21 cellular contexts compared by ENCODE assay signal in the genomic region with DNA sequence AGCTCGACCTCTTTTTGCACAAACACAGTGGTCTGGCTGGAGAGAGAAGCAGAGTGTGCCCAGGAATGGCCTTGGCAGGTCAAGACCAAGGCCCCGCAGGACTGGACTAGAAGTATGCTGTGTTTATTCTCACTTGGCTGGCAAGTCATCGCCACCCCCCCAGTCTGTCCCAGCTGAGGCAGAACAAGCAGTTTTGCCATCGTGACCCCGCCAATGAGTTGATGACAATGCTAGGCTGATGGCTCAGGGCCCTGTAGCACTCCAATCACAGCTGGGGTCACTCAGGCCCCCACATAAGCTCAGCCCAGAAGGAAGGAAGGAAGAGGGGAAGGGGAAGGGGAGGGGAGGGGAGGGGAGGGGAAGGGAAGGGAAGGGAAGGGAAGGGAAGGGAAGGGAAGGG.
"Had no signal": no experiment of that assay in that cellular context is flagged by ENCODE, and none has a peak within 500 bp of the region (broad histone marks: within the 10 kb centered on the region; RNA-seq: fewer than 3 reads in every experiment).

No MANE protein-coding gene starts in this region.

- H3K4me1 Mint-ChIP-seq: immature natural killer cell had no signal

- H3K27ac Mint-ChIP-seq: immature natural killer cell had no signal

- H3K4me3 Mint-ChIP-seq: immature natural killer cell had no signal

- DNase-seq: colonic mucosa; dermis blood vessel endothelial cell; dorsolateral prefrontal cortex; effector CD4-positive, alpha-beta T cell; effector memory CD4-positive, alpha-beta T cell; foreskin keratinocyte; heart left ventricle; hypothalamus; immature natural killer cell; left cardiac atrium; left lung; left ventricle myocardium superior; lower lobe of right lung; mesenchymal stem cell; midbrain had no signal

- ATAC-seq: foreskin keratinocyte, gastroesophageal sphincter, heart left ventricle, left cardiac atrium, left lung, left ventricle myocardium superior, lower lobe of right lung had no signal

- H3K36me3 Mint-ChIP-seq: immature natural killer cell had no signal

- H3K4me1 ChIP-seq: colonic mucosa, foreskin keratinocyte, left lung, lower lobe of right lung had no signal

- H3K4me3 ChIP-seq: colonic mucosa, dorsolateral prefrontal cortex, esophagus muscularis mucosa, gastroesophageal sphincter, heart left ventricle, hepatocyte, left lung, lower lobe of right lung had no signal

- H3K27me3 ChIP-seq: colonic mucosa, esophagus muscularis mucosa, gastroesophageal sphincter, heart left ventricle, hepatocyte, left lung had no signal

- H3K27ac ChIP-seq: colonic mucosa, dorsolateral prefrontal cortex, esophagus muscularis mucosa, foreskin keratinocyte, gastroesophageal sphincter, heart left ventricle, hepatocyte, left lung, lower lobe of right lung had no signal

- H3K36me3 ChIP-seq: colonic mucosa, esophagus muscularis mucosa, gastroesophageal sphincter, heart left ventricle, left lung, lower lobe of right lung had no signal

- FAIRE-seq: endothelial cell of umbilical vein, frontal cortex, keratinocyte had no signal

- H3K9me3 ChIP-seq: colonic mucosa, esophagus muscularis mucosa, gastroesophageal sphincter, heart left ventricle, left lung, lower lobe of right lung had no signal
